In genomic region chr12:102449018-102449417, GRCh38 we compare ENCODE assay signal across 4 cellular contexts. TPM values are rescaled to one million over a fixed set of nuclear protein-coding genes. Genes with fewer than 3 reads are reported as not detected.
"Had no signal": no experiment of that assay in that cellular context is flagged by ENCODE, and none has a peak within 500 bp of the region (broad histone marks: within the 10 kb centered on the region; RNA-seq: fewer than 3 reads in every experiment).

No MANE protein-coding gene starts in this region.

RNA-seq across cellular contexts. Expression of gene IGF1, which starts 31.3 kb away (rescaled TPM):
- total RNA-seq: LHCN-M2, M059J, MCF 10A, NCI-H460 had no signal
